In genomic region chr6:26556263-26557070, GRCh38 we compare ENCODE assay signal across 10 cellular contexts. TPM values are rescaled to one million over a fixed set of nuclear protein-coding genes. Genes with fewer than 3 reads are reported as not detected.
DNase-seq lines count a peak whose midpoint lies in the region; ATAC-seq and TF ChIP-seq lines count a peak whose summit lies in the region.
"Had no signal": no experiment of that assay in that cellular context is flagged by ENCODE, and none has a peak within 500 bp of the region (broad histone marks: within the 10 kb centered on the region; RNA-seq: fewer than 3 reads in every experiment).

No MANE protein-coding gene starts in this region.

- H3K9me3 ChIP-seq in suprapubic skin, result no peaks in the 10 kb centered on the region

- H3K27me3 ChIP-seq in suprapubic skin, result no peaks in the 10 kb centered on the region

- H3K27ac ChIP-seq in suprapubic skin, result no peak overlapping the region

- no peak for TF ChIP-seq POLR2A in suprapubic skin (IDR thresholded peaks at IDR 0.05)

- H3K4me3 Mint-ChIP-seq in naive thymus-derived CD8-positive, alpha-beta T cell, result peak overlapping the region in 5 of 10 donors; percentile 1 to 58 (median 49)

- H3K36me3 ChIP-seq in suprapubic skin, result no peaks in the 10 kb centered on the region

- H3K4me3 ChIP-seq in cardiac fibroblast (replicated peaks in 1 of 2; ENCODE audit: low read depth in 2 of 2, low read length in 2 of 2) (peak overlapping the region in 1 of 2 donors; percentile 51), suprapubic skin (no peak overlapping the region)

- peaks cover 0 to 2% (median 0%) of the 10 kb centered on the region in 9 donors for H3K9me3 Mint-ChIP-seq in naive thymus-derived CD8-positive, alpha-beta T cell

- H3K27me3 Mint-ChIP-seq in naive thymus-derived CD8-positive, alpha-beta T cell, result peaks cover 0 to 2% (median 0%) of the 10 kb centered on the region in 5 donors

- peak; percentile 54 for DNase-seq in COLO668 (lab: John Stamatoyannopoulos, UW; ENCODE audit: unreplicated experiment)
- DNase-seq in HK-2 (ENCODE audit: unreplicated experiment), result peak; percentile 80
- peak; percentile 94 for DNase-seq in RKO (ENCODE audit: low spot score)
- DNase-seq in cardiac fibroblast (ENCODE audit: low read depth in 2 of 2), result peak; percentile 89 to 97
- DNase-seq in naive thymus-derived CD8-positive, alpha-beta T cell, result peak in 6 of 10 donors; percentile 39 to 62 (median 56)
- no peak for DNase-seq in suprapubic skin (ENCODE audit: low spot score in 2 of 2)

- H3K36me3 Mint-ChIP-seq in naive thymus-derived CD8-positive, alpha-beta T cell, result peaks cover 0 to 2% (median 0%) of the 10 kb centered on the region in 3 donors

- WGBS in suprapubic skin, result 48% methylated on average over 16 of the region's 16 CpGs

- H3K4me1 ChIP-seq in suprapubic skin, result peaks cover 22% of the 10 kb centered on the region

- H3K4me1 Mint-ChIP-seq in naive thymus-derived CD8-positive, alpha-beta T cell, result peaks cover 6 to 17% (median 9%) of the 10 kb centered on the region in 4 donors

- H3K27ac Mint-ChIP-seq in naive thymus-derived CD8-positive, alpha-beta T cell, result peak overlapping the region in 8 of 10 donors; percentile 16 to 81 (median 46)

- ATAC-seq in naive thymus-derived CD8-positive, alpha-beta T cell, result peak in 1 of 2 donors; percentile 18
- no peak for ATAC-seq in GM21717 (IDR thresholded peaks at IDR 0.05; ENCODE audit: unreplicated experiment)
- no peak for ATAC-seq in HG03354 (IDR thresholded peaks at IDR 0.05; ENCODE audit: poor library complexity, severe bottlenecking, unreplicated experiment)

- TF ChIP-seq CTCF in cardiac fibroblast (IDR thresholded peaks at IDR 0.05; ENCODE audit: low read depth, low read length) (no peak), suprapubic skin (IDR thresholded peaks at IDR 0.05) (no peak)

- no peak for TF ChIP-seq EP300 in suprapubic skin (IDR thresholded peaks at IDR 0.05)

- POLR2A ChIA-PET in naive thymus-derived CD8-positive, alpha-beta T cell (lab: Charles Lee), result interaction anchor here (1.0 to 1.4 kb wide), 4 partner anchors 10 to 227 kb away, joined by 3 to 12 read pairs (median 6); partner anchors contain the start of gene HMGN4

RNA-seq across cellular contexts. Expression of gene HMGN4, which starts 18.3 kb away (rescaled TPM):
- 10 to 100 TPM; 73.3 to 77.5 TPM for total RNA-seq in naive thymus-derived CD8-positive, alpha-beta T cell
- 100 to 1,000 TPM; 110 to 183 (median 151) TPM for polyA plus RNA-seq in naive thymus-derived CD8-positive, alpha-beta T cell
- 10 to 100 TPM; 25.2 to 48.5 (median 34.5) TPM for total RNA-seq in suprapubic skin

RNA-seq across cellular contexts. Expression of gene ABT1, which starts 40.3 kb away (rescaled TPM):
- 10 to 100 TPM; 41.8 to 43.1 TPM for total RNA-seq in naive thymus-derived CD8-positive, alpha-beta T cell
- 10 to 100 TPM; 36.7 to 43.6 (median 39.9) TPM for polyA plus RNA-seq in naive thymus-derived CD8-positive, alpha-beta T cell
- 10 to 100 TPM; 17.4 to 30.0 (median 21.1) TPM for total RNA-seq in suprapubic skin

RNA-seq across cellular contexts. Expression of gene BTN1A1, which starts 56.4 kb away (rescaled TPM):
- not detected for total RNA-seq in naive thymus-derived CD8-positive, alpha-beta T cell
- polyA plus RNA-seq in naive thymus-derived CD8-positive, alpha-beta T cell, result not detected
- total RNA-seq in suprapubic skin, result not detected
- total RNA-seq: renal cortical epithelial cell; T-helper 1 cell treated with Interleukin-12 subunit alpha and Interleukin-12 subunit beta and Interleukin-4 antibody, amounts not matched to agents 30 ng/mL and 1 ng/mL, for 36 hours had no signal

Comparison
In these comparisons a context has a peak if more than half of its experiments do, and no peak if none do; other contexts are left out.
1. DNase-seq: peak in COLO668 (single experiment), HK-2 (single experiment), RKO (single experiment), cardiac fibroblast (2 of 2) and naive thymus-derived CD8-positive, alpha-beta T cell (6 of 10); none in suprapubic skin (0 of 2).